In the genomic region with DNA sequence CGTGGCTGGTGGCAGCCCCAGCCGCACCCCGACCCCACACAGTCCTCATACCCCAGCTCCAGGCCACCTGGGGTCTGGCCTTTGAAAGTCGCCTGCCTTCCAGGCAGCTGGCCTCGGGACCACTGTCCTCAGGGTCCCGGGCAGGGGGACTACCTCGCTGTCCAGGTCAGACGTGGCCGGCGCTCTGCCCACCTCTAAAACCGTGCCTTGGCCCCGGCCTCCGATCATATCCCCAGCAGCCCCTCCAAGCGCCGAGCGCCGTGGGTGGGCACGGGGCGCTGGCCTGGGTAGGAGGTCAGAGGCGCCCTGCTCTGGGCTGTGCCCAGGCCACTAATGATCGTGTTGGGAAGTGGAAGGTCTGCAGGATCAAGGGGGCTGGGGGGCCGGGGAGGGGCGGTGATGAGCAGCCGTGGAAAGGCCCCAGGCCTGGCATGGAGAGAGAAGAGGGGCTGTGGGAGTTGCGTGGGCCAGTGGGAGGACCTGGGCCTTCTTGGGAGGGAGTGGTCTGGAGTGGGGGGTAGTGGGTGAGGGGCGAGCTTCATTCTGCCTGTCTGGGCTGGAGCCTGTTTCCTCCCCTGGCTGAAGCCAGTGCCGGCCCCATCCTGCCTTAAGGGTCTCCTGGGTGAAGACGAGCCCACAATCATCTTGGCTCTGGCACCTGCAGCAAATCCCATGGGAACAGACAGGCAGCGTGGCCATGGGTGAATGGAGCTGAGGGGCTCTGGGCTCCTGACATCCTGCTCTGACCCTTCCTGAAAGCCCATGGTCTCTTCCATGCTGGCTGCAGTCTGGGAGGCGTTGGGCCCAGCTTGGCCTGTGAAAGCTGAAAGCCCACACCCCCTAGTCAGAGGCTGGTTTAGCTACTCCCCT, we compare ENCODE assay signal across 1 cellular context.
TF ChIP-seq lines count a peak whose summit lies in the region.

No MANE protein-coding gene starts in this region.

TF ChIP-seq in IMR-90, 13 proteins besides CTCF, POLR2A, EP300 and RAD21:
- no peak for TF ChIP-seq MAFK (IDR thresholded peaks at IDR 0.05; ENCODE audit: low read depth, low read length)
- no peak for TF ChIP-seq MAZ (IDR thresholded peaks at IDR 0.05; ENCODE audit: borderline replicate concordance, low read depth, low read length)
- TF ChIP-seq CEBPB (IDR thresholded peaks at IDR 0.05; ENCODE audit: low read depth, low read length), result no peak
- TF ChIP-seq NFE2L2 (IDR thresholded peaks at IDR 0.05; ENCODE audit: low read depth, low read length), result no peak
- no peak for TF ChIP-seq BHLHE40 (IDR thresholded peaks at IDR 0.05; ENCODE audit: low read depth, low read length)
- TF ChIP-seq RFX5 (IDR thresholded peaks at IDR 0.05; ENCODE audit: low read depth, low read length), result no peak
- no peak for TF ChIP-seq SMC3 (IDR thresholded peaks at IDR 0.05; ENCODE audit: low read depth, low read length)
- TF ChIP-seq CHD1 (IDR thresholded peaks at IDR 0.05; ENCODE audit: low read depth, low read length), result no peak
- no peak for TF ChIP-seq FOS (IDR thresholded peaks at IDR 0.05; ENCODE audit: low read depth, low read length)
- no peak for TF ChIP-seq RCOR1 (IDR thresholded peaks at IDR 0.05; ENCODE audit: insufficient replicate concordance, low read length)
- TF ChIP-seq, protein P1, sequence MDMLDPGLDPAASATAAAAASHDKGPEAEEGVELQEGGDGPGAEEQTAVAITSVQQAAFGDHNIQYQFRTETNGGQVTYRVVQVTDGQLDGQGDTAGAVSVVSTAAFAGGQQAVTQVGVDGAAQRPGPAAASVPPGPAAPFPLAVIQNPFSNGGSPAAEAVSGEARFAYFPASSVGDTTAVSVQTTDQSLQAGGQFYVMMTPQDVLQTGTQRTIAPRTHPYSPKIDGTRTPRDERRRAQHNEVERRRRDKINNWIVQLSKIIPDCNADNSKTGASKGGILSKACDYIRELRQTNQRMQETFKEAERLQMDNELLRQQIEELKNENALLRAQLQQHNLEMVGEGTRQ (IDR thresholded peaks at IDR 0.05; ENCODE audit: low read depth, low read length), result no peak
- no peak for TF ChIP-seq MXI1 (IDR thresholded peaks at IDR 0.05; ENCODE audit: borderline replicate concordance, low read depth, low read length)
- TF ChIP-seq ELK1 (IDR thresholded peaks at IDR 0.05; ENCODE audit: borderline replicate concordance, low read depth, low read length), result no peak
TF ChIP-seq in IMR-90: peak in this region for 0.
